In genomic region chrX:26050099-26050498, GRCh38 we compare ENCODE assay signal across 30 cellular contexts.
"Had no signal": no experiment of that assay in that cellular context is flagged by ENCODE, and none has a peak within 500 bp of the region (broad histone marks: within the 10 kb centered on the region; RNA-seq: fewer than 3 reads in every experiment).

No MANE protein-coding gene starts in this region.

- H3K36me3 ChIP-seq: gastroesophageal sphincter, heart left ventricle, neutrophil, pancreas, right lobe of liver, suprapubic skin, transverse colon, upper lobe of right lung, uterus had no signal

- DNase-seq: cortex of kidney; effector memory CD8-positive, alpha-beta T cell; foreskin fibroblast; heart left ventricle; hippocampal formation; mesenchymal stem cell; mucosa of descending colon; naive B cell; pancreas; right lobe of liver; small intestine; stimulated activated CD4-positive, alpha-beta T cell treated with anti-CD3 and anti-CD28 coated beads, Interleukin-15, amount 100 ng/mL, for 24 hours; stimulated activated CD4-positive, alpha-beta T cell treated with anti-CD3 and anti-CD28 coated beads, Interleukin-2, amount 100 ng/mL, for 48 hours; stimulated activated naive CD4-positive, alpha-beta T cell; stimulated activated naive CD8-positive, alpha-beta T cell treated with anti-CD3 and anti-CD28 coated beads, Interleukin-15, amount 100 ng/mL, for 72 hours; transverse colon; upper lobe of right lung; uterus had no signal

- H3K27ac ChIP-seq: gastroesophageal sphincter, heart left ventricle, neutrophil, pancreas, right lobe of liver, suprapubic skin, transverse colon, upper lobe of right lung, uterus had no signal

- H3K27me3 Mint-ChIP-seq: effector memory CD8-positive, alpha-beta T cell; naive B cell; natural killer cell treated with Interleukin-12 subunit alpha and Interleukin-12 subunit beta and Interleukin-15 and Interleukin-18, amount 100 ng/mL, for 72 hours; progenitor cell of endocrine pancreas; stimulated activated naive CD8-positive, alpha-beta T cell treated with anti-CD3 and anti-CD28 coated beads, Interleukin-15, amount 100 ng/mL, for 72 hours had no signal

- H3K4me3 Mint-ChIP-seq: effector memory CD8-positive, alpha-beta T cell; mesothelial cell of epicardium; naive B cell; natural killer cell treated with Interleukin-12 subunit alpha and Interleukin-12 subunit beta and Interleukin-15 and Interleukin-18, amount 100 ng/mL, for 72 hours; neural crest cell; stimulated activated naive CD8-positive, alpha-beta T cell treated with anti-CD3 and anti-CD28 coated beads, Interleukin-15, amount 100 ng/mL, for 72 hours had no signal

- H3K36me3 Mint-ChIP-seq: mesothelial cell of epicardium; natural killer cell treated with Interleukin-12 subunit alpha and Interleukin-12 subunit beta and Interleukin-15 and Interleukin-18, amount 100 ng/mL, for 72 hours had no signal

- H3K4me3 ChIP-seq: gastroesophageal sphincter, heart left ventricle, lung, mucosa of descending colon, pancreas, right lobe of liver, suprapubic skin, transverse colon, upper lobe of right lung, uterus had no signal

- FAIRE-seq: endometrium, islet of Langerhans, pancreas, small intestine had no signal

- H3K9me3 ChIP-seq: gastroesophageal sphincter, mucosa of descending colon, neutrophil, pancreas, right lobe of liver, suprapubic skin, transverse colon, upper lobe of right lung, uterus had no signal

- H3K27ac Mint-ChIP-seq: effector memory CD8-positive, alpha-beta T cell; mesothelial cell of epicardium; naive B cell; natural killer cell treated with Interleukin-12 subunit alpha and Interleukin-12 subunit beta and Interleukin-15 and Interleukin-18, amount 100 ng/mL, for 72 hours; progenitor cell of endocrine pancreas; stimulated activated naive CD8-positive, alpha-beta T cell treated with anti-CD3 and anti-CD28 coated beads, Interleukin-15, amount 100 ng/mL, for 72 hours had no signal

- H3K9me3 Mint-ChIP-seq: stimulated activated naive CD8-positive, alpha-beta T cell treated with anti-CD3 and anti-CD28 coated beads, Interleukin-15, amount 100 ng/mL, for 72 hours had no signal

- H3K4me1 Mint-ChIP-seq: naive B cell; neural crest cell; stimulated activated naive CD8-positive, alpha-beta T cell treated with anti-CD3 and anti-CD28 coated beads, Interleukin-15, amount 100 ng/mL, for 72 hours had no signal

- ATAC-seq: effector memory CD8-positive, alpha-beta T cell; esophagus mucosa; gastroesophageal sphincter; heart left ventricle; left lobe of liver; mucosa of descending colon; natural killer cell treated with Interleukin-12 subunit alpha and Interleukin-12 subunit beta and Interleukin-15 and Interleukin-18, amount 100 ng/mL, for 72 hours; pancreas; right lobe of liver; stimulated activated naive CD8-positive, alpha-beta T cell treated with anti-CD3 and anti-CD28 coated beads, Interleukin-15, amount 100 ng/mL, for 72 hours; upper lobe of right lung had no signal

- H3K4me1 ChIP-seq: gastroesophageal sphincter, heart left ventricle, right lobe of liver, suprapubic skin, transverse colon, upper lobe of right lung, uterus had no signal

- H3K27me3 ChIP-seq: gastroesophageal sphincter, heart left ventricle, neutrophil, pancreas, suprapubic skin, transverse colon, upper lobe of right lung, uterus had no signal
